10 cellular contexts compared by ENCODE assay signal in genomic region chr14:22333408-22334274, GRCh38.
A peak's percentile ranks its signal among the peaks of the same experiment; 100 is the strongest.
DNase-seq lines count a peak whose midpoint lies in the region; ATAC-seq lines count a peak whose summit lies in the region.
"Had no signal": no experiment of that assay in that cellular context is flagged by ENCODE, and none has a peak within 500 bp of the region (broad histone marks: within the 10 kb centered on the region; RNA-seq: fewer than 3 reads in every experiment).

No MANE protein-coding gene starts in this region.

- DNase-seq in A172 (ENCODE audit: low spot score) (peak; percentile 77), SW480 (ENCODE audit: low spot score) (peak; percentile 91), iPS-NIHi11 (ENCODE audit: low spot score) (peak; percentile 32), 8988T (no peak), germinal center (ENCODE audit: low spot score) (no peak)
- DNase-seq: activated naive CD8-positive, alpha-beta T cell treated with anti-CD3 and anti-CD28 coated beads, Interleukin-2, amount 50 U/mL, for 24 hours; CD4-positive, alpha-beta T cell had no signal

- ATAC-seq in HG02610 (IDR thresholded peaks at IDR 0.05; ENCODE audit: unreplicated experiment) (peak; percentile 68), GM18520 (IDR thresholded peaks at IDR 0.05; ENCODE audit: unreplicated experiment) (no peak), HG03135 (IDR thresholded peaks at IDR 0.05; ENCODE audit: unreplicated experiment) (no peak)
- ATAC-seq: activated naive CD8-positive, alpha-beta T cell treated with anti-CD3 and anti-CD28 coated beads, Interleukin-2, amount 50 U/mL, for 24 hours had no signal

Comparison
In these comparisons a context has a peak if more than half of its experiments do, and no peak if none do; other contexts are left out.
1. DNase-seq: peak in A172 (single experiment), SW480 (single experiment) and iPS-NIHi11 (single experiment); none in 8988T (single experiment) and germinal center (single experiment).